In the genomic region with DNA sequence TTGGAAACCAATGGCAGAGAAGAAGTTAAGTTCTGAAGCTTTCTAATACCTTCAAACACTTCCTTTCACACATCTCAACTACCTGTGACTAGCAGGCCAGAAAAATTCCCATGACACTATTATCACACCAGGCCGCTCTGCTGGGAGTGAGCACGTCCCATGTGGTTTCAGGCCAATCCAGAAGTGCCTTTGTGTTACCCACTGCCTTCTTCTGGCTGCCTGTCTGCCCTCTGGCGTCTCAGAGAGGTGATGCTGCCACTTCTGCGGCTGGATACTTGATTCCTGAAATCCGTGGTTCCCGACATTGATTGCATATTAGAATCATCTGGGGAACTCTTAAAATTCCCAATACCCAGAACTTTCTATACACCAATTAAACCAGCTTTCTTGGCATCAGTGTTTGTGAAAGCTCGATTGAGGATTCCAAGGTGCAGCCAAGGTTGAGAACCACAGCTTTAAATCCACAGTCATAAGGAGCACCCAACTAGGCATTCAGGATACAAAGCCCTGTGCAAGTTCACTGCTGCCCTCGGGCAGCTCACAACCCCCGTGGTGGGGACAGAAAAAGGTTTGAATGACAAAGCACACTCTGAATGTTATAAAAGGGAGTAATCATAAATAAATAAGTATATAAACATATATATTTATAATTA, we compare ENCODE assay signal across 8 cellular contexts.
DNase-seq lines count a peak whose midpoint lies in the region; ATAC-seq and TF ChIP-seq lines count a peak whose summit lies in the region.

No MANE protein-coding gene starts in this region.

- in situ Hi-C loops in GM23248 (cut with MboI): no loop called here

- no peak for TF ChIP-seq CTCF in GM10266 (IDR thresholded peaks at IDR 0.05; ENCODE audit: control insufficient read depth, insufficient read depth, low read depth, missing control alignments)

- H3K9ac ChIP-seq in GM23248: no peak overlapping the region

- H2AFZ ChIP-seq in GM23248: peak overlapping the region; percentile 56

- H3K36me3 ChIP-seq in GM23248 (ENCODE audit: low read depth): no peaks in the 10 kb centered on the region

- 23 to 25% methylated on average over 9 of the region's 9 CpGs for WGBS in GM23248 (ENCODE audit: low coverage in 1 of 2, low lambda C conversion rate in 2 of 2, missing lambda C conversion rate in 2 of 2), 2 experiments

- ATAC-seq in HG02623 (IDR thresholded peaks at IDR 0.05; ENCODE audit: unreplicated experiment) (no peak), GM21423 (IDR thresholded peaks at IDR 0.05; ENCODE audit: unreplicated experiment) (no peak), GM21723 (IDR thresholded peaks at IDR 0.05; ENCODE audit: unreplicated experiment) (no peak)

- H4K20me1 ChIP-seq in GM23248 (ENCODE audit: insufficient read depth): no peaks in the 10 kb centered on the region

- H3K4me3 ChIP-seq in GM23248: no peak overlapping the region

- no peaks in the 10 kb centered on the region for H3F3A ChIP-seq in GM23248 (ENCODE audit: insufficient read depth)

- H3K9me2 ChIP-seq in GM23248 (ENCODE audit: insufficient read depth): no peaks in the 10 kb centered on the region

- 0 out of 2 replicates have a peak, but pooled peaks cover 7% of the 10 kb centered on the region for H3K4me1 ChIP-seq in GM23248 (ENCODE audit: insufficient read depth)

- H3K27me3 ChIP-seq in GM23248 (replicated peaks; ENCODE audit: insufficient read depth): no peaks in the 10 kb centered on the region

- no peak overlapping the region for H3K4me2 ChIP-seq in GM23248 (ENCODE audit: unreplicated experiment)

- peak; percentile 75 for DNase-seq in GM23248
- peak; percentile 72 for DNase-seq in RPMI7951 (ENCODE audit: low read depth)
- peak; percentile 35 for DNase-seq in globus pallidus (ENCODE audit: low spot score)
- peak; percentile 4 for DNase-seq in pulmonary artery endothelial cell (ENCODE audit: low read depth, low spot score)
- no peak for DNase-seq in GM10266 (ENCODE audit: extremely low spot score)

- H3K27ac ChIP-seq in GM23248: no peak overlapping the region

- no peaks in the 10 kb centered on the region for H3K9me3 ChIP-seq in GM23248 (ENCODE audit: low read depth)

- no peaks in the 10 kb centered on the region for H3K79me2 ChIP-seq in GM23248 (ENCODE audit: insufficient read depth)
